1 cellular context compared by ENCODE assay signal in genomic region chr12:56468216-56469006, GRCh38.
A peak's percentile ranks its signal among the peaks of the same experiment; 100 is the strongest.
TF ChIP-seq lines count a peak whose summit lies in the region.

Gene SPRYD4, plus strand, starts transcription at chr12:56468578. Its CDS starts 14 bp downstream, at chr12:56468592.

TF ChIP-seq in HEK293, 187 proteins besides CTCF, POLR2A, EP300 and RAD21 (continued from another document and continues in another):
- TF ChIP-seq ZNF449 (tag by site-specific recombination; IDR thresholded peaks at IDR 0.05) (0 out of 2 replicates have a peak, but pooled peaks have one; percentile 9), PRDM4 (tag by site-specific recombination; IDR thresholded peaks at IDR 0.05) (peak; percentile 94), KLF16 (tag by site-specific recombination; IDR thresholded peaks at IDR 0.05) (peak; percentile 93), ZNF610 (tag by site-specific recombination; IDR thresholded peaks at IDR 0.05; ENCODE audit: borderline replicate concordance) (0 out of 2 replicates have a peak, but pooled peaks have one; percentile 63), ZNF600 (tag by site-specific recombination; IDR thresholded peaks at IDR 0.05) (peak; percentile 34; the same call in 1 of the 2 replicates), ZSCAN30 (tag by site-specific recombination; IDR thresholded peaks at IDR 0.05) (peak; percentile 85), ZBTB44 (tag by site-specific recombination; IDR thresholded peaks at IDR 0.05) (peak; percentile 48; the same call in 1 of the 2 replicates), KLF7 (tag by site-specific recombination; IDR thresholded peaks at IDR 0.05; ENCODE audit: borderline replicate concordance) (peak; percentile 70), ZNF513 (tag by site-specific recombination; IDR thresholded peaks at IDR 0.05) (no peak), ELK4 (IDR thresholded peaks at IDR 0.05; ENCODE audit: borderline replicate concordance, low read depth, low read length) (no peak), SP7 (tag by site-specific recombination; IDR thresholded peaks at IDR 0.05) (peak; percentile 76), ZNF24 (tag by site-specific recombination; IDR thresholded peaks at IDR 0.05) (peak; percentile 78; the same call in 1 of the 2 replicates), ZNF76 (tag by site-specific recombination; IDR thresholded peaks at IDR 0.05; ENCODE audit: borderline replicate concordance, low read depth) (peak; percentile 70; the same call in 1 of the 2 replicates), RBAK (tag by site-specific recombination; IDR thresholded peaks at IDR 0.05) (no peak), ZNF561 (tag by site-specific recombination; IDR thresholded peaks at IDR 0.05; ENCODE audit: borderline replicate concordance) (peak; percentile 92), ZNF692 (tag by site-specific recombination; IDR thresholded peaks at IDR 0.05) (peak; percentile 81), SCRT2 (tag by site-specific recombination; IDR thresholded peaks at IDR 0.05) (no peak), KLF9 (tag by site-specific recombination; IDR thresholded peaks at IDR 0.05; ENCODE audit: low read depth) (peak; percentile 95), ZNF416 (tag by site-specific recombination; IDR thresholded peaks at IDR 0.05) (no peak), ZNF280D (tag by site-specific recombination; IDR thresholded peaks at IDR 0.05) (0 out of 2 replicates have a peak, but pooled peaks have one; percentile 32), ZFP37 (tag by site-specific recombination; IDR thresholded peaks at IDR 0.05) (peak; percentile 87; the same call in 1 of the 2 replicates), KLF17 (tag by site-specific recombination; IDR thresholded peaks at IDR 0.05) (peak; percentile 70; the same call in 1 of the 2 replicates), KLF1 (tag by site-specific recombination; IDR thresholded peaks at IDR 0.05) (peak; percentile 59), ZNF843 (tag by site-specific recombination; IDR thresholded peaks at IDR 0.05) (0 out of 2 replicates have a peak, but pooled peaks have one; percentile 29), ZBTB21 (tag by site-specific recombination; IDR thresholded peaks at IDR 0.05) (peak; percentile 79; the same call in 1 of the 2 replicates), ATF2 (tag by site-specific recombination; IDR thresholded peaks at IDR 0.05; ENCODE audit: low read depth) (peak; percentile 78; the same call in 1 of the 2 replicates), ZSCAN18 (tag by site-specific recombination; IDR thresholded peaks at IDR 0.05) (no peak), YY1 (tag by site-specific recombination; IDR thresholded peaks at IDR 0.05) (peak; percentile 90), ZNF19 (tag by site-specific recombination; IDR thresholded peaks at IDR 0.05; ENCODE audit: low read depth) (no peak), ZNF548 (tag by site-specific recombination; IDR thresholded peaks at IDR 0.05) (no peak), KLF8 (tag by site-specific recombination; IDR thresholded peaks at IDR 0.05) (peak; percentile 92), WT1 (tag by site-specific recombination; IDR thresholded peaks at IDR 0.05) (no peak; the same call in 1 of the 2 replicates), YY2 (tag by site-specific recombination; IDR thresholded peaks at IDR 0.05) (peak; percentile 72)
